ENCODE assay signal across 8 cellular contexts in the genomic region with DNA sequence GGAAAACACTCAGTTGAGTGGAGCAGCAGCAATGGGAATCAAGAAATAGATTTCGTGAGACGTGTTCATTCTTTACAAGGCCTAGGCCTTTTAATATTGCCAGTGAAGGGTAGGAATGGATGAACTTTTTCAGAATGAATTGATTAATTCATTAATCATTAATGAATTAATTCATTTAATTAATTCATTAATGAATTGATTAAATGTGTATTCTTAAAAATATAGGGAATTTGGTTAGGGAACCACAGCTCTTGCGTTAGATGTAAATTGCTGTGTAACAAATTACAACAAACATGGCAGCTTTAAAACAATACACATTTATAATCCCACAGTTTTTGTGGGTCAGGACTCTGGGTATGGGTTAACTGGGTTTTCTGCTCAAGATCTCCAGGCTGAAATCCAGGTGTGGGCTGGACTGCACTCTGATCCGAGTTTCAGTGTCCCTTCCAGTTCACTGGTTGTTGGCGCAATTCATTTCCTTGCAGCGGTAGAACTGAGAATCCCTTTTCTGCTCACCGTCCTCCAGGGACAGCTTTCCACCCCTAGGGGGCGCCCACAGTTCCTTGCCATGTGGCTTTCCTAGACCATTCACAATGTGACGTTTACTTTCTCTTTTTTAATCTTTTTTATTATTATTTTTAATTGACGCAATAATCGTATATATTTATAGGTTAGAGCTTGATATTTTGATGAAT. TPM values are rescaled to one million over a fixed set of nuclear protein-coding genes. Genes with fewer than 3 reads are reported as not detected.
A peak's percentile ranks its signal among the peaks of the same experiment; 100 is the strongest.
DNase-seq lines count a peak whose midpoint lies in the region; TF ChIP-seq lines count a peak whose summit lies in the region.

No MANE protein-coding gene starts in this region.

- intact Hi-C loops in lower leg skin (cut with DNase I; ENCODE audit: low total_unique reads): no loop called here

- TF ChIP-seq POLR2A in lower leg skin (IDR thresholded peaks at IDR 0.05): no peak

- POLR2A ChIA-PET in HEK293T (lab: Yijun Ruan, JAX): no interaction called here

- H3K9me3 Mint-ChIP-seq in chondrocyte (ENCODE audit: low read depth): no peaks in the 10 kb centered on the region

- TF ChIP-seq CTCF in chondrocyte (IDR thresholded peaks at IDR 0.05) (peak; percentile 86), lower leg skin (IDR thresholded peaks at IDR 0.05) (peak in 1 of 3 donors; percentile 66)

- WGBS in lower leg skin, 2 donors: 61 to 65% methylated on average over 11 of the region's 11 CpGs

- no peak overlapping the region for H3K4me3 Mint-ChIP-seq in chondrocyte (ENCODE audit: unreplicated experiment)

- no peaks in the 10 kb centered on the region for H3K4me1 Mint-ChIP-seq in chondrocyte (ENCODE audit: low read depth)

- H3K27me3 Mint-ChIP-seq in chondrocyte (ENCODE audit: low read depth): no peaks in the 10 kb centered on the region

- H3K4me3 ChIP-seq in lower leg skin (ENCODE audit: low read depth, poor library complexity, severe bottlenecking): no peak overlapping the region

- peak; percentile 49 for DNase-seq in NCI-H2196 (lab: John Stamatoyannopoulos, UW; ENCODE audit: unreplicated experiment)
- DNase-seq in NCI-H2196 treated with DMSO at 0.1 percent for 48 hours (lab: John Stamatoyannopoulos, UW; ENCODE audit: unreplicated experiment): no peak
- peak; percentile 74 for DNase-seq in HEK293T (ENCODE audit: extremely low spot score)
- DNase-seq in NAMALWA (ENCODE audit: low spot score): peak; percentile 76
- DNase-seq in activated CD4-positive, CD25-positive, alpha-beta regulatory T cell treated with anti-CD3 and anti-CD28 coated beads, Interleukin-2, amount 50 U/mL, for 16 hours (ENCODE audit: low read depth, low spot score): peak; percentile 39
- DNase-seq in chondrocyte (ENCODE audit: low spot score): no peak
- DNase-seq in lower leg skin (ENCODE audit: low spot score in 2 of 2): peak; percentile 49 to 88
- peak; percentile 50 for DNase-seq in stimulated activated CD8-positive, alpha-beta memory T cell treated with anti-CD3 and anti-CD28 coated beads, Interleukin-15, amount 100 ng/mL, for 1 hour (ENCODE audit: low read depth)

- H3K27ac Mint-ChIP-seq in chondrocyte (ENCODE audit: unreplicated experiment): no peak overlapping the region

- CTCF ChIA-PET in HEK293T (lab: Yijun Ruan, JAX): interaction anchor here (0.6 to 2.0 kb wide), 12 partner anchors 9 to 105 kb away, joined by 3 to 9 read pairs (median 4); a partner anchor contains a TSS

- no peaks in the 10 kb centered on the region for H3K36me3 Mint-ChIP-seq in chondrocyte (ENCODE audit: low read depth)

TF ChIP-seq in HEK293T, 16 proteins besides CTCF, POLR2A, EP300 and RAD21:
- TF ChIP-seq LEF1 (IDR thresholded peaks at IDR 0.05; ENCODE audit: borderline replicate concordance) (no peak), L3MBTL2 (conservative IDR thresholded peaks at IDR 0.05) (peak; percentile 45; the same call in 1 of the 2 replicates)

RNA-seq across cellular contexts. Expression of a gene that starts 32.8 kb away (rescaled TPM):
- total RNA-seq in chondrocyte (not detected in 3 replicates), lower leg skin (1 to 10 TPM; 1.7 to 3.7 (median 2.1) TPM)

Comparison
In these comparisons a context has a peak if more than half of its experiments do, and no peak if none do; other contexts are left out.
1. DNase-seq: peak in NCI-H2196 (single experiment), HEK293T (single experiment), NAMALWA (single experiment), activated CD4-positive, CD25-positive, alpha-beta regulatory T cell treated with anti-CD3 and anti-CD28 coated beads, Interleukin-2, amount 50 U/mL, for 16 hours (single experiment), lower leg skin (2 of 2) and stimulated activated CD8-positive, alpha-beta memory T cell treated with anti-CD3 and anti-CD28 coated beads, Interleukin-15, amount 100 ng/mL, for 1 hour (single experiment); none in NCI-H2196 treated with DMSO at 0.1 percent for 48 hours (single experiment) and chondrocyte (single experiment).